1 cellular context compared by ENCODE assay signal in the genomic region with DNA sequence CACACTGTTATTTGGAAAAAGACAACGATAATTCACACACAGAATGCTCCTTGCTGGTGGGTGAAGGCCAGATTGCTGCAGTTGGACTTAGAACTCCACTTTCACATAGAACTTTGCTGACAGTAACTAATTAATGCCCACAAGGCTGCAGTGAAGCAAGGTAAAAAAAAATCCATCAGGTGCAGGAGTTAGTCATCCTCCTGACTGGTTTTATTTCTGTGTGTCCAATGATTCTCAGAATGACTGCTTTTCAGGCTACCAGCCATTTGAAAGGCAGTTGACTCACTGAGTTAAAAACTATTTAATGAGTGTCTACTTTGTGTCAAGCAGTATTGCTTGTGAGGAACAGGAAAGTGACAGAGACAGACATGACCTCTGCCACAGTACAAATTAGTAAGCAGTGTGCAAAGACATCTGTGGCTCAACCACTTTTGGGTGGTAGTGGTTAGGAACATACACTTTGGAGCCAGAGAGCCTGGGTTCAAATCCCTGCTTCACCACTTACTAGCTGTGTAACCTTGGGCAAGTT.
TF ChIP-seq lines count a peak whose summit lies in the region.

No MANE protein-coding gene starts in this region.

TF ChIP-seq in HEK293, 187 proteins besides CTCF, POLR2A, EP300 and RAD21 (continued from another document):
- TF ChIP-seq, protein P1, sequence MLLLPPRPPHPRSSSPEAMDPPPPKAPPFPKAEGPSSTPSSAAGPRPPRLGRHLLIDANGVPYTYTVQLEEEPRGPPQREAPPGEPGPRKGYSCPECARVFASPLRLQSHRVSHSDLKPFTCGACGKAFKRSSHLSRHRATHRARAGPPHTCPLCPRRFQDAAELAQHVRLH (tag by site-specific recombination; IDR thresholded peaks at IDR 0.05) = no peak
- no peak for TF ChIP-seq ZNF510 (tag by site-specific recombination; IDR thresholded peaks at IDR 0.05; ENCODE audit: insufficient replicate concordance)
- no peak for TF ChIP-seq ZNF777 (tag by site-specific recombination; IDR thresholded peaks at IDR 0.05; ENCODE audit: borderline replicate concordance)
- TF ChIP-seq RBAK (tag by site-specific recombination; IDR thresholded peaks at IDR 0.05) = no peak
- TF ChIP-seq MZF1 (tag by site-specific recombination; IDR thresholded peaks at IDR 0.05; ENCODE audit: borderline replicate concordance) = no peak
- TF ChIP-seq ZNF24 (tag by site-specific recombination; IDR thresholded peaks at IDR 0.05) = no peak
- TF ChIP-seq ZNF664 (tag by site-specific recombination; IDR thresholded peaks at IDR 0.05) = peak; percentile 66; the same call in 1 of the 2 replicates
- TF ChIP-seq, protein P2, sequence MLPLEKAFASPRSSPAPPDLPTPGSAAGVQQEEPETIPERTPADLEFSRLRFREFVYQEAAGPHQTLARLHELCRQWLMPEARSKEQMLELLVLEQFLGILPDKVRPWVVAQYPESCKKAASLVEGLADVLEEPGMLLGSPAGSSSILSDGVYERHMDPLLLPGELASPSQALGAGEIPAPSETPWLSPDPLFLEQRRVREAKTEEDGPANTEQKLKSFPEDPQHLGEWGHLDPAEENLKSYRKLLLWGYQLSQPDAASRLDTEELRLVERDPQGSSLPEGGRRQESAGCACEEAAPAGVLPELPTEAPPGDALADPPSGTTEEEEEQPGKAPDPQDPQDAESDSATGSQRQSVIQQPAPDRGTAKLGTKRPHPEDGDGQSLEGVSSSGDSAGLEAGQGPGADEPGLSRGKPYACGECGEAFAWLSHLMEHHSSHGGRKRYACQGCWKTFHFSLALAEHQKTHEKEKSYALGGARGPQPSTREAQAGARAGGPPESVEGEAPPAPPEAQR (tag by site-specific recombination; IDR thresholded peaks at IDR 0.05) = no peak
- TF ChIP-seq ZNF544 (tag by site-specific recombination; IDR thresholded peaks at IDR 0.05) = no peak
- no peak for TF ChIP-seq SALL2 (tag by site-specific recombination; IDR thresholded peaks at IDR 0.05; ENCODE audit: borderline replicate concordance)
- TF ChIP-seq FEZF1 (tag by site-specific recombination; IDR thresholded peaks at IDR 0.05) = no peak
- TF ChIP-seq ZNF660 (tag by site-specific recombination; IDR thresholded peaks at IDR 0.05) = peak; percentile 96
- no peak for TF ChIP-seq ZSCAN30 (tag by site-specific recombination; IDR thresholded peaks at IDR 0.05)
TF ChIP-seq in HEK293: peak in this region for 3.
